Comparison of ENCODE assay signal across 1 cellular context in genomic region chr16:89973654-89974335, GRCh38.
TF ChIP-seq lines count a peak whose summit lies in the region.

No MANE protein-coding gene starts in this region.

TF ChIP-seq in HepG2, 621 proteins besides CTCF, POLR2A, EP300 and RAD21 (continued from another document and continues in another):
- peak; percentile 26; the same call in 1 of the 2 replicates for TF ChIP-seq ARID4A (CRISPR knock-in tag; IDR thresholded peaks at IDR 0.05; ENCODE audit: borderline replicate concordance)
- 0 out of 2 replicates have a peak, but pooled peaks have one; percentile 53 for TF ChIP-seq ZNF567 (CRISPR knock-in tag; IDR thresholded peaks at IDR 0.05; ENCODE audit: borderline replicate concordance)
- no peak for TF ChIP-seq ZNF562 (CRISPR knock-in tag; IDR thresholded peaks at IDR 0.05; ENCODE audit: borderline replicate concordance)
- 0 out of 2 replicates have a peak, but pooled peaks have one; percentile 37 for TF ChIP-seq IKZF5 (CRISPR knock-in tag; IDR thresholded peaks at IDR 0.05)
- TF ChIP-seq ZNF720 (CRISPR knock-in tag; IDR thresholded peaks at IDR 0.05), result no peak
- peak; percentile 64; the same call in 1 of the 3 replicates for TF ChIP-seq MXI1 (IDR thresholded peaks at IDR 0.05; ENCODE audit: borderline replicate concordance, low read depth, low read length)
- TF ChIP-seq ZNF230 (CRISPR knock-in tag; IDR thresholded peaks at IDR 0.05), result 0 out of 2 replicates have a peak, but pooled peaks have one; percentile 51
- TF ChIP-seq MYC (CRISPR knock-in tag; IDR thresholded peaks at IDR 0.05; ENCODE audit: borderline replicate concordance), result peak; percentile 0; the same call in 1 of the 2 replicates
- TF ChIP-seq GATA4 (IDR thresholded peaks at IDR 0.05; ENCODE audit: borderline replicate concordance, low read depth), result no peak
- TF ChIP-seq, protein P1, sequence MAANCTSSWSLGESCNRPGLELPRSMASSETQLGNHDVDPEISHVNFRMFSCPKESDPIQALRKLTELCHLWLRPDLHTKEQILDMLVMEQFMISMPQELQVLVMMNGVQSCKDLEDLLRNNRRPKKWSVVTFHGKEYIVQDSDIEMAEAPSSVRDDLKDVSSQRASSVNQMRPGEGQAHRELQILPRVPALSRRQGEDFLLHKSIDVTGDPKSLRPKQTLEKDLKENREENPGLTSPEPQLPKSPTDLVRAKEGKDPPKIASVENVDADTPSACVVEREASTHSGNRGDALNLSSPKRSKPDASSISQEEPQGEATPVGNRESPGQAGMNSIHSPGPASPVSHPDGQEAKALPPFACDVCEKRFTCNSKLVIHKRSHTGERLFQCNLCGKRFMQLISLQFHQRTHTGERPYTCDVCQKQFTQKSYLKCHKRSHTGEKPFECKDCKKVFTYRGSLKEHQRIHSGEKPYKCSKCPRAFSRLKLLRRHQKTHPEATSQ (CRISPR knock-in tag; IDR thresholded peaks at IDR 0.05; ENCODE audit: borderline replicate concordance), result no peak
- no peak for TF ChIP-seq HMGXB4 (CRISPR knock-in tag; IDR thresholded peaks at IDR 0.05; ENCODE audit: borderline replicate concordance in 1 of 2, low read depth in 1 of 2)
- TF ChIP-seq POLR2G (IDR thresholded peaks at IDR 0.05; ENCODE audit: low read depth, low read length), result peak; percentile 27; the same call in 1 of the 2 replicates
- no peak for TF ChIP-seq PCBP2 (optimal IDR thresholded peaks at IDR 0.05; ENCODE audit: low read depth, low read length, poor library complexity, severe bottlenecking)
- TF ChIP-seq SIN3B (IDR thresholded peaks at IDR 0.05; ENCODE audit: low read length), result no peak
- TF ChIP-seq ZFP36L1 (CRISPR knock-in tag; IDR thresholded peaks at IDR 0.05), result no peak
- peak; percentile 49; the same call in 1 of the 2 replicates for TF ChIP-seq ZNF292 (CRISPR knock-in tag; IDR thresholded peaks at IDR 0.05; ENCODE audit: borderline replicate concordance, low read depth)
- TF ChIP-seq NKX3-1 (CRISPR knock-in tag; IDR thresholded peaks at IDR 0.05), result no peak
- TF ChIP-seq, protein P2, sequence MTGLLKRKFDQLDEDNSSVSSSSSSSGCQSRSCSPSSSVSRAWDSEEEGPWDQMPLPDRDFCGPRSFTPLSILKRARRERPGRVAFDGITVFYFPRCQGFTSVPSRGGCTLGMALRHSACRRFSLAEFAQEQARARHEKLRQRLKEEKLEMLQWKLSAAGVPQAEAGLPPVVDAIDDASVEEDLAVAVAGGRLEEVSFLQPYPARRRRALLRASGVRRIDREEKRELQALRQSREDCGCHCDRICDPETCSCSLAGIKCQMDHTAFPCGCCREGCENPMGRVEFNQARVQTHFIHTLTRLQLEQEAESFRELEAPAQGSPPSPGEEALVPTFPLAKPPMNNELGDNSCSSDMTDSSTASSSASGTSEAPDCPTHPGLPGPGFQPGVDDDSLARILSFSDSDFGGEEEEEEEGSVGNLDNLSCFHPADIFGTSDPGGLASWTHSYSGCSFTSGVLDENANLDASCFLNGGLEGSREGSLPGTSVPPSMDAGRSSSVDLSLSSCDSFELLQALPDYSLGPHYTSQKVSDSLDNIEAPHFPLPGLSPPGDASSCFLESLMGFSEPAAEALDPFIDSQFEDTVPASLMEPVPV (CRISPR knock-in tag; IDR thresholded peaks at IDR 0.05), result 0 out of 2 replicates have a peak, but pooled peaks have one; percentile 34
- TF ChIP-seq, protein P3, sequence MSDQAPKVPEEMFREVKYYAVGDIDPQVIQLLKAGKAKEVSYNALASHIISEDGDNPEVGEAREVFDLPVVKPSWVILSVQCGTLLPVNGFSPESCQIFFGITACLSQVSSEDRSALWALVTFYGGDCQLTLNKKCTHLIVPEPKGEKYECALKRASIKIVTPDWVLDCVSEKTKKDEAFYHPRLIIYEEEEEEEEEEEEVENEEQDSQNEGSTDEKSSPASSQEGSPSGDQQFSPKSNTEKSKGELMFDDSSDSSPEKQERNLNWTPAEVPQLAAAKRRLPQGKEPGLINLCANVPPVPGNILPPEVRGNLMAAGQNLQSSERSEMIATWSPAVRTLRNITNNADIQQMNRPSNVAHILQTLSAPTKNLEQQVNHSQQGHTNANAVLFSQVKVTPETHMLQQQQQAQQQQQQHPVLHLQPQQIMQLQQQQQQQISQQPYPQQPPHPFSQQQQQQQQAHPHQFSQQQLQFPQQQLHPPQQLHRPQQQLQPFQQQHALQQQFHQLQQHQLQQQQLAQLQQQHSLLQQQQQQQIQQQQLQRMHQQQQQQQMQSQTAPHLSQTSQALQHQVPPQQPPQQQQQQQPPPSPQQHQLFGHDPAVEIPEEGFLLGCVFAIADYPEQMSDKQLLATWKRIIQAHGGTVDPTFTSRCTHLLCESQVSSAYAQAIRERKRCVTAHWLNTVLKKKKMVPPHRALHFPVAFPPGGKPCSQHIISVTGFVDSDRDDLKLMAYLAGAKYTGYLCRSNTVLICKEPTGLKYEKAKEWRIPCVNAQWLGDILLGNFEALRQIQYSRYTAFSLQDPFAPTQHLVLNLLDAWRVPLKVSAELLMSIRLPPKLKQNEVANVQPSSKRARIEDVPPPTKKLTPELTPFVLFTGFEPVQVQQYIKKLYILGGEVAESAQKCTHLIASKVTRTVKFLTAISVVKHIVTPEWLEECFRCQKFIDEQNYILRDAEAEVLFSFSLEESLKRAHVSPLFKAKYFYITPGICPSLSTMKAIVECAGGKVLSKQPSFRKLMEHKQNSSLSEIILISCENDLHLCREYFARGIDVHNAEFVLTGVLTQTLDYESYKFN (CRISPR knock-in tag; conservative IDR thresholded peaks at IDR 0.05), result peak; percentile 36
- TF ChIP-seq ZZZ3 (CRISPR knock-in tag; IDR thresholded peaks at IDR 0.05; ENCODE audit: borderline replicate concordance), result no peak
- peak; percentile 90 for TF ChIP-seq HNF1A (IDR thresholded peaks at IDR 0.05; ENCODE audit: low read depth)
- peak; percentile 72 for TF ChIP-seq HNF1A (CRISPR knock-in tag; IDR thresholded peaks at IDR 0.05; ENCODE audit: borderline replicate concordance)
- TF ChIP-seq CEBPG (CRISPR knock-in tag; IDR thresholded peaks at IDR 0.05), result peak; percentile 78
- TF ChIP-seq, protein P4, sequence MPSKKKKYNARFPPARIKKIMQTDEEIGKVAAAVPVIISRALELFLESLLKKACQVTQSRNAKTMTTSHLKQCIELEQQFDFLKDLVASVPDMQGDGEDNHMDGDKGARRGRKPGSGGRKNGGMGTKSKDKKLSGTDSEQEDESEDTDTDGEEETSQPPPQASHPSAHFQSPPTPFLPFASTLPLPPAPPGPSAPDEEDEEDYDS (CRISPR knock-in tag; IDR thresholded peaks at IDR 0.05), result 0 out of 2 replicates have a peak, but pooled peaks have one; percentile 15
- TF ChIP-seq AGO1 (IDR thresholded peaks at IDR 0.05; ENCODE audit: low read depth, low read length, poor library complexity, severe bottlenecking), result no peak
- no peak for TF ChIP-seq ZFP37 (CRISPR knock-in tag; IDR thresholded peaks at IDR 0.05; ENCODE audit: borderline replicate concordance)
- no peak for TF ChIP-seq ZNF235 (CRISPR knock-in tag; IDR thresholded peaks at IDR 0.05; ENCODE audit: borderline replicate concordance)
- peak; percentile 77 for TF ChIP-seq ZNF263 (CRISPR knock-in tag; IDR thresholded peaks at IDR 0.05)
- TF ChIP-seq IKZF4 (CRISPR knock-in tag; IDR thresholded peaks at IDR 0.05; ENCODE audit: borderline replicate concordance, low read depth, not compliant biosample characterization), result no peak
- TF ChIP-seq PITX1 (CRISPR knock-in tag; IDR thresholded peaks at IDR 0.05), result peak; percentile 69; the same call in 1 of the 2 replicates
- TF ChIP-seq, protein P5, sequence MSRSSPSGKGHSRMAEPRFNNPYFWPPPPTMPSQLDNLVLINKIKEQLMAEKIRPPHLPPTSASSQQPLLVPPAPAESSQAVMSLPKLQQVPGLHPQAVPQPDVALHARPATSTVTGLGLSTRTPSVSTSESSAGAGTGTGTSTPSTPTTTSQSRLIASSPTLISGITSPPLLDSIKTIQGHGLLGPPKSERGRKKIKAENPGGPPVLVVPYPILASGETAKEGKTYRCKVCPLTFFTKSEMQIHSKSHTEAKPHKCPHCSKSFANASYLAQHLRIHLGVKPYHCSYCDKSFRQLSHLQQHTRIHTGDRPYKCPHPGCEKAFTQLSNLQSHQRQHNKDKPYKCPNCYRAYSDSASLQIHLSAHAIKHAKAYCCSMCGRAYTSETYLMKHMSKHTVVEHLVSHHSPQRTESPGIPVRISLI (CRISPR knock-in tag; IDR thresholded peaks at IDR 0.05; ENCODE audit: borderline replicate concordance), result peak; percentile 93
- TF ChIP-seq ZNF3 (CRISPR knock-in tag; IDR thresholded peaks at IDR 0.05), result no peak
- TF ChIP-seq, protein P6, sequence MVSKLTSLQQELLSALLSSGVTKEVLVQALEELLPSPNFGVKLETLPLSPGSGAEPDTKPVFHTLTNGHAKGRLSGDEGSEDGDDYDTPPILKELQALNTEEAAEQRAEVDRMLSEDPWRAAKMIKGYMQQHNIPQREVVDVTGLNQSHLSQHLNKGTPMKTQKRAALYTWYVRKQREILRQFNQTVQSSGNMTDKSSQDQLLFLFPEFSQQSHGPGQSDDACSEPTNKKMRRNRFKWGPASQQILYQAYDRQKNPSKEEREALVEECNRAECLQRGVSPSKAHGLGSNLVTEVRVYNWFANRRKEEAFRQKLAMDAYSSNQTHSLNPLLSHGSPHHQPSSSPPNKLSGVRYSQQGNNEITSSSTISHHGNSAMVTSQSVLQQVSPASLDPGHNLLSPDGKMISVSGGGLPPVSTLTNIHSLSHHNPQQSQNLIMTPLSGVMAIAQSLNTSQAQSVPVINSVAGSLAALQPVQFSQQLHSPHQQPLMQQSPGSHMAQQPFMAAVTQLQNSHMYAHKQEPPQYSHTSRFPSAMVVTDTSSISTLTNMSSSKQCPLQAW (CRISPR knock-in tag; IDR thresholded peaks at IDR 0.05), result peak; percentile 81
- 0 out of 2 replicates have a peak, but pooled peaks have one; percentile 7 for TF ChIP-seq GABPA (IDR thresholded peaks at IDR 0.05; ENCODE audit: low read depth, low read length)
- TF ChIP-seq GABPA (CRISPR knock-in tag; IDR thresholded peaks at IDR 0.05; ENCODE audit: low read depth), result no peak
